15 cellular contexts compared by ENCODE assay signal in genomic region chrX:103250977-103251376, GRCh38. TPM values are rescaled to one million over a fixed set of nuclear protein-coding genes. Genes with fewer than 3 reads are reported as not detected.
"Had no signal": no experiment of that assay in that cellular context is flagged by ENCODE, and none has a peak within 500 bp of the region (broad histone marks: within the 10 kb centered on the region; RNA-seq: fewer than 3 reads in every experiment).

No MANE protein-coding gene starts in this region.

- H3K4me1 ChIP-seq: lower lobe of right lung had no signal

- H3K36me3 ChIP-seq: ascending aorta, lower lobe of right lung, neutrophil, suprapubic skin, upper lobe of right lung had no signal

- H3K9me3 ChIP-seq: ascending aorta, lower lobe of right lung, neutrophil, suprapubic skin, upper lobe of right lung had no signal

- DNase-seq: activated CD8-positive, alpha-beta memory T cell treated with anti-CD3 and anti-CD28 coated beads, Interleukin-2, amount 50 U/mL, for 48 hours; activated CD8-positive, alpha-beta T cell treated with anti-CD3 and anti-CD28 coated beads, Interleukin-2, amount 10 ng/mL, durations not matched to agents 7 days and 5 days; activated naive CD4-positive, alpha-beta T cell; lower lobe of right lung; naive thymus-derived CD4-positive, alpha-beta T cell; stimulated activated CD4-positive, alpha-beta T cell treated with anti-CD3 and anti-CD28 coated beads, Interleukin-12 subunit alpha, Interleukin-12 subunit beta, amount 100 ng/mL, for 4 hours; stimulated activated CD4-positive, alpha-beta T cell treated with anti-CD3 and anti-CD28 coated beads, Interleukin-2, amount 100 ng/mL, for 48 hours; stimulated activated naive CD8-positive, alpha-beta T cell treated with anti-CD3 and anti-CD28 coated beads, Interleukin-15, Interleukin-2, amounts not matched to agents 100 U/mL and 50 U/mL, for 24 hours; T1000; upper lobe of right lung had no signal

- H3K27ac ChIP-seq: ascending aorta, lower lobe of right lung, neutrophil, suprapubic skin, upper lobe of right lung, VCaP had no signal

- ATAC-seq: activated CD8-positive, alpha-beta T cell treated with anti-CD3 and anti-CD28 coated beads, Interleukin-2, amount 10 ng/mL, durations not matched to agents 7 days and 5 days; lower lobe of right lung; naive thymus-derived CD4-positive, alpha-beta T cell; sciatic nerve; stimulated activated naive CD8-positive, alpha-beta T cell treated with anti-CD3 and anti-CD28 coated beads, Interleukin-15, Interleukin-2, amounts not matched to agents 100 U/mL and 50 U/mL, for 24 hours; upper lobe of right lung had no signal

- H3K4me3 ChIP-seq: ascending aorta, lower lobe of right lung, suprapubic skin, upper lobe of right lung had no signal

- H3K27me3 ChIP-seq: ascending aorta, neutrophil, suprapubic skin, upper lobe of right lung had no signal

RNA-seq across cellular contexts. Expression of gene TCEAL5, which starts 25.6 kb away (rescaled TPM):
- total RNA-seq: activated CD8-positive, alpha-beta T cell treated with anti-CD3 and anti-CD28 coated beads, Interleukin-2, amount 10 ng/mL, durations not matched to agents 7 days and 5 days; ascending aorta; lower lobe of right lung; naive thymus-derived CD4-positive, alpha-beta T cell; suprapubic skin; upper lobe of right lung had no signal
- polyA plus RNA-seq: naive thymus-derived CD4-positive, alpha-beta T cell had no signal
